ENCODE assay signal across 2 cellular contexts in genomic region chr17:37768438-37768837, GRCh38.
TF ChIP-seq lines count a peak whose summit lies in the region.

No MANE protein-coding gene starts in this region.

TF ChIP-seq in HepG2, 621 proteins besides CTCF, POLR2A, EP300 and RAD21:
- TF ChIP-seq ZNF282 (IDR thresholded peaks at IDR 0.05; ENCODE audit: partially characterized antibody): no peak
- TF ChIP-seq ZNF850 (CRISPR knock-in tag; conservative IDR thresholded peaks at IDR 0.05): peak; percentile 99

TF ChIP-seq in GM12878, 131 proteins besides CTCF, POLR2A, EP300 and RAD21:
- no peak for TF ChIP-seq TCF3 (IDR thresholded peaks at IDR 0.05; ENCODE audit: borderline replicate concordance, insufficient read depth, low read depth, low read length)
- TF ChIP-seq FOXM1 (IDR thresholded peaks at IDR 0.05; ENCODE audit: low read depth, low read length): 0 out of 2 replicates have a peak, but pooled peaks have one; percentile 0
